8 cellular contexts compared by ENCODE assay signal in genomic region chr22:38180841-38181452, GRCh38. TPM values are rescaled to one million over a fixed set of nuclear protein-coding genes. Genes with fewer than 3 reads are reported as not detected.
DNase-seq lines count a peak whose midpoint lies in the region; ATAC-seq and TF ChIP-seq lines count a peak whose summit lies in the region.

No MANE protein-coding gene starts in this region.

- POLR2A ChIA-PET in PC-3 (lab: Charles Lee; ENCODE audit: unreplicated experiment): interaction anchor here (0.6 kb wide), 1 partner anchor 30 kb away, joined by 3 read pairs; no protein-coding TSS in a partner anchor

- H3K9me2 ChIP-seq in PC-3 (replicated peaks; ENCODE audit: low read length): no peaks in the 10 kb centered on the region

- H3K4me2 ChIP-seq in PC-3 (ENCODE audit: low read length): peak overlapping the region; percentile 93

- H3K36me3 ChIP-seq in PC-3 (ENCODE audit: low read depth, low read length) (no peaks in the 10 kb centered on the region), brain microvascular endothelial cell (replicated peaks) (no peaks in the 10 kb centered on the region), subcutaneous abdominal adipose tissue (ENCODE audit: control insufficient read depth in 5 of 5, insufficient read depth in 5 of 5, low read length in 5 of 5) (no peaks in the 10 kb centered on the region)

- peak overlapping the region; percentile 97 for H3K27ac ChIP-seq in PC-3 (ENCODE audit: low read length)
- peak overlapping the region; percentile 82 for H3K27ac ChIP-seq in brain microvascular endothelial cell
- H3K27ac ChIP-seq in subcutaneous abdominal adipose tissue (ENCODE audit: low read depth, low read length): peak overlapping the region; percentile 99

- H3F3A ChIP-seq in PC-3 (ENCODE audit: low read length, unreplicated experiment): peaks cover 7% of the 10 kb centered on the region

- intact Hi-C loops in PC-3 (cut with micrococcal nuclease): no loop called here
- intact Hi-C loops in left colon (cut with DNase I, micrococcal nuclease): no loop called here

- TF ChIP-seq CTCF in PC-3 (conservative IDR thresholded peaks at IDR 0.05; ENCODE audit: low read depth, low read length) (no peak), brain microvascular endothelial cell (IDR thresholded peaks at IDR 0.05; ENCODE audit: low read depth, low read length, missing control alignments) (no peak)

- peak overlapping the region; percentile 60 for H3K4me3 ChIP-seq in PC-3 (ENCODE audit: low read length)
- H3K4me3 ChIP-seq in brain microvascular endothelial cell (ENCODE audit: low read depth, low read length): peak overlapping the region; percentile 57
- peak overlapping the region; percentile 69 to 88 (median 80) for H3K4me3 ChIP-seq in subcutaneous abdominal adipose tissue (ENCODE audit: low read depth in 1 of 5, low read length in 5 of 5)

- H3K9me3 ChIP-seq in PC-3 (ENCODE audit: low read length) (no peaks in the 10 kb centered on the region), subcutaneous abdominal adipose tissue (ENCODE audit: control insufficient read depth in 5 of 5, low read length in 5 of 5) (no peaks in the 10 kb centered on the region)

- BruUV-seq in PC-3 (replicated peaks; lab: Mats Ljungman, UMichigan): TSS peak; percentile 66

- H3K9ac ChIP-seq in PC-3 (ENCODE audit: low read length) (peak overlapping the region; percentile 92), subcutaneous abdominal adipose tissue (ENCODE audit: low read length in 5 of 5) (peak overlapping the region; percentile 77 to 98 (median 96))

- CTCF ChIA-PET in PC-3 (lab: Charles Lee): no interaction called here

- H3K4me1 ChIP-seq in PC-3 (ENCODE audit: insufficient read depth, low read length) (peaks cover 48% of the 10 kb centered on the region), subcutaneous abdominal adipose tissue (ENCODE audit: control insufficient read depth in 5 of 5, insufficient read depth in 5 of 5, low read length in 5 of 5) (peaks cover 15 to 49% (median 44%) of the 10 kb centered on the region in 5 donors)

- DNase-seq in activated gamma-delta T cell treated with Interleukin-2 at 50 U/mL for 16 hours: peak; percentile 37
- no peak for DNase-seq in activated gamma-delta T cell (lab: John Stamatoyannopoulos, UW)
- peak; percentile 56 for DNase-seq in PC-3
- DNase-seq in brain microvascular endothelial cell: no peak
- peak; percentile 64 to 81 for DNase-seq in left colon
- DNase-seq in iPS-NIHi7 (ENCODE audit: extremely low spot score): no peak

- no peaks in the 10 kb centered on the region for H4K20me1 ChIP-seq in PC-3 (ENCODE audit: low read length)

- H3K79me2 ChIP-seq in PC-3 (ENCODE audit: low read length): no peaks in the 10 kb centered on the region

- in situ Hi-C loops in brain microvascular endothelial cell (cut with HindIII; ENCODE audit: low pct_ligation_motif_present, low sequenced_read_pairs): no loop called here

- H3K27me3 ChIP-seq in PC-3 (ENCODE audit: low read length): no peaks in the 10 kb centered on the region
- no peaks in the 10 kb centered on the region for H3K27me3 ChIP-seq in brain microvascular endothelial cell (replicated peaks)
- no peaks in the 10 kb centered on the region for H3K27me3 ChIP-seq in subcutaneous abdominal adipose tissue (ENCODE audit: control insufficient read depth in 5 of 5, insufficient read depth in 4 of 5, low read length in 5 of 5)

- H2AFZ ChIP-seq in PC-3 (ENCODE audit: low read length): peak overlapping the region; percentile 74

- peak; percentile 4; the same call in 1 of the 2 replicates for ATAC-seq in PC-3
- ATAC-seq in left colon: peak; percentile 36
- ATAC-seq in HG02885 (IDR thresholded peaks at IDR 0.05; ENCODE audit: poor library complexity, unreplicated experiment): no peak

RNA-seq across cellular contexts. Expression of gene PLA2G6, which starts 0.7 kb away (rescaled TPM):
- 6.0 and 6.3 TPM in 2 replicates for total RNA-seq in PC-3 (2014; rRNA removed)
- total RNA-seq in left colon: 10 to 100 TPM; 21.2 to 24.9 TPM

RNA-seq across cellular contexts. Expression of gene MAFF, which starts 20.8 kb away (rescaled TPM):
- total RNA-seq in PC-3 (2014; rRNA removed): 72.6 and 112 TPM in 2 replicates
- total RNA-seq in left colon: 10 to 100 TPM; 18.0 to 22.2 TPM

Comparison
In these comparisons a context has a peak if more than half of its experiments do, and no peak if none do; other contexts are left out.
1. DNase-seq: peak in activated gamma-delta T cell treated with Interleukin-2 at 50 U/mL for 16 hours (single experiment), PC-3 (single experiment) and left colon (2 of 2); none in activated gamma-delta T cell (single experiment), brain microvascular endothelial cell (single experiment) and iPS-NIHi7 (single experiment).
2. Peak in every context shown above with its lines, with median percentiles within 50 percentile points of each other: H3K27ac ChIP-seq and H3K4me3 ChIP-seq.